1 cellular context compared by ENCODE assay signal in the genomic region with DNA sequence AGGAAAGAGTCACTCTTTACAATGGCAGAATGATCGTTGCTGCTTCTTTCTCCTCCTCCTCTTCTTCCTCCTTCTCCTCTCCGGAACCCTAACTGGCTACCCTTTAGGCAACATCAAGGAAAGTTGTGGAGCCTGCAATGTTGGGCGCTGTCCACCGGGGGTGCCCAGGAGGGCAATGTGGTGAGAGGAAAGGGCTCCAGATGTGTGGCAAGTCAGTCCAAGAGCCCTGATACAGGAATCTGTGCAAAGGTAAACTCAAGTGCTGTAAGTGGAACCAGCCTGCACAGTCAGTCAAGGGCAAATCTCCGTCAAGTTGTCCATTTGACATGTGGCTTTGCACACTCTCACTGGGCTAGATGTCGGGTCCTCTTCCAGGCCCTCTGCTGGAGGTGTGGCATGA.
TF ChIP-seq lines count a peak whose summit lies in the region.

No MANE protein-coding gene starts in this region.

TF ChIP-seq in IMR-90, 13 proteins besides CTCF, POLR2A, EP300 and RAD21 (continued from another document):
- TF ChIP-seq MAZ (IDR thresholded peaks at IDR 0.05; ENCODE audit: borderline replicate concordance, low read depth, low read length) (no peak), ELK1 (IDR thresholded peaks at IDR 0.05; ENCODE audit: borderline replicate concordance, low read depth, low read length) (no peak), SMC3 (IDR thresholded peaks at IDR 0.05; ENCODE audit: low read depth, low read length) (no peak), RFX5 (IDR thresholded peaks at IDR 0.05; ENCODE audit: low read depth, low read length) (no peak)
